13 cellular contexts compared by ENCODE assay signal in genomic region chr4:990746-991367, GRCh38. TPM values are rescaled to one million over a fixed set of nuclear protein-coding genes. Genes with fewer than 3 reads are reported as not detected.
A peak's percentile ranks its signal among the peaks of the same experiment; 100 is the strongest.
DNase-seq lines count a peak whose midpoint lies in the region; ATAC-seq and TF ChIP-seq lines count a peak whose summit lies in the region.
"Had no signal": no experiment of that assay in that cellular context is flagged by ENCODE, and none has a peak within 500 bp of the region (broad histone marks: within the 10 kb centered on the region; RNA-seq: fewer than 3 reads in every experiment).

No MANE protein-coding gene starts in this region.

- H3K36me3 Mint-ChIP-seq in natural killer cell = no peaks in the 10 kb centered on the region

- no peak overlapping the region for H2BK5ac ChIP-seq in mesenchymal stem cell (ENCODE audit: low read depth, low read length, poor library complexity, severe bottlenecking)

- peaks cover 23% of the 10 kb centered on the region for H3K79me1 ChIP-seq in mesenchymal stem cell (replicated peaks; ENCODE audit: low read length, poor library complexity, severe bottlenecking)

- H3K4me2 ChIP-seq in mesenchymal stem cell (ENCODE audit: low read length, poor library complexity, severe bottlenecking) = no peak overlapping the region
- H3K4me2 ChIP-seq: BLaER1 treated with 17β-estradiol and CSF1 and Interleukin-3, amounts not matched to agents 10 nM and 100 nM had no signal

- H2BK12ac ChIP-seq in mesenchymal stem cell (ENCODE audit: low read length in 2 of 2) = no peak overlapping the region

- ATAC-seq in Right ventricle myocardium inferior (no peak), GM21717 (IDR thresholded peaks at IDR 0.05; ENCODE audit: unreplicated experiment) (no peak), natural killer cell (no peak)

- peaks cover 2 to 5% of the 10 kb centered on the region in 2 experiments for H3K27me3 ChIP-seq in mesenchymal stem cell (ENCODE audit: control insufficient read depth in 1 of 2, insufficient read depth in 1 of 2, low read length in 2 of 2)

- peak; percentile 58 for DNase-seq in Right ventricle myocardium inferior (ENCODE audit: missing footprints)
- no peak for DNase-seq in cardiac septum (ENCODE audit: low spot score)
- no peak for DNase-seq in mesenchymal stem cell
- no peak for DNase-seq in natural killer cell
- DNase-seq: 8988T; Calu3; CD4-positive, alpha-beta T cell; DMS 273 treated with DMSO at 0.1 percent for 48 hours; HCEC 1CT had no signal

- no peak overlapping the region for H3K23ac ChIP-seq in mesenchymal stem cell (ENCODE audit: low read length in 2 of 2)

- no peak overlapping the region for H3K4ac ChIP-seq in mesenchymal stem cell (ENCODE audit: low read depth in 1 of 2, low read length in 2 of 2)

- no peaks in the 10 kb centered on the region for H3K27me3 Mint-ChIP-seq in natural killer cell (ENCODE audit: low read depth in 2 of 2)
- H3K27me3 Mint-ChIP-seq: CD4-positive, alpha-beta T cell had no signal

- intact Hi-C loops in Right ventricle myocardium inferior (cut with DNase I) (no loop called here), cardiac septum (cut with DNase I) (no loop called here), natural killer cell (cut with micrococcal nuclease) (no loop called here)

- H3K14ac ChIP-seq in mesenchymal stem cell (ENCODE audit: low read length in 2 of 2) = no peak overlapping the region

- no peak overlapping the region for H2AFZ ChIP-seq in mesenchymal stem cell (ENCODE audit: low read depth, low read length)

- H3K4me1 ChIP-seq in HEK293 (ENCODE audit: control insufficient read depth, insufficient read depth, low read length) = no peaks in the 10 kb centered on the region
- H3K4me1 ChIP-seq in mesenchymal stem cell (ENCODE audit: control insufficient read depth, insufficient read depth, low read depth, low read length) = peaks cover 35% of the 10 kb centered on the region

- H3K27ac ChIP-seq in HEK293 (ENCODE audit: extremely low read depth, low read depth, low read length) (no peak overlapping the region), mesenchymal stem cell (ENCODE audit: low read length, poor library complexity, severe bottlenecking) (no peak overlapping the region)
- H3K27ac ChIP-seq: BLaER1 treated with 17β-estradiol and CSF1 and Interleukin-3, amounts not matched to agents 10 nM and 100 nM had no signal

- no peak overlapping the region for H2BK120ac ChIP-seq in mesenchymal stem cell (ENCODE audit: low read depth, low read length)

- CTCF ChIA-PET in HEK293 (lab: Yijun Ruan, JAX) = no interaction called here

- 95% methylated on average over 26 of the region's 26 CpGs for WGBS in mesenchymal stem cell

- TF ChIP-seq CTCF in HEK293 (tag by site-specific recombination; IDR thresholded peaks at IDR 0.05) (no peak), natural killer cell (IDR thresholded peaks at IDR 0.05) (no peak)

- H2BK15ac ChIP-seq in mesenchymal stem cell (ENCODE audit: low read depth, poor library complexity, severe bottlenecking) = no peak overlapping the region

- no peak overlapping the region for H3K4me3 Mint-ChIP-seq in natural killer cell
- H3K4me3 Mint-ChIP-seq: CD4-positive, alpha-beta T cell had no signal

- POLR2A ChIA-PET in HEK293 (lab: Yijun Ruan, JAX) = no interaction called here

- no peak overlapping the region for H3K18ac ChIP-seq in mesenchymal stem cell (ENCODE audit: low read depth in 1 of 2, low read length in 2 of 2)

- H4K91ac ChIP-seq in mesenchymal stem cell (ENCODE audit: low read length) = peak overlapping the region; percentile 43

- H3K36me3 ChIP-seq in HEK293 (ENCODE audit: control insufficient read depth in 2 of 2, insufficient read depth in 1 of 2, low read length in 2 of 2) (peaks cover 0 to 4% of the 10 kb centered on the region in 2 experiments; a peak in 1 of 3 replicates), mesenchymal stem cell (ENCODE audit: control insufficient read depth in 1 of 2, insufficient read depth in 2 of 2, low read depth in 1 of 2, low read length in 2 of 2) (peaks cover 19 to 44% of the 10 kb centered on the region in 2 experiments)

- H3K4me3 ChIP-seq in HEK293 (ENCODE audit: low read depth, low read length) (no peak overlapping the region), mesenchymal stem cell (ENCODE audit: insufficient read depth in 1 of 2, low read depth in 1 of 2, low read length in 2 of 2) (no peak overlapping the region)
- H3K4me3 ChIP-seq: BLaER1 treated with 17β-estradiol and CSF1 and Interleukin-3, amounts not matched to agents 10 nM and 100 nM had no signal

- H3K9me3 Mint-ChIP-seq in natural killer cell = no peaks in the 10 kb centered on the region
- H3K9me3 Mint-ChIP-seq: CD4-positive, alpha-beta T cell had no signal

- H3K9me3 ChIP-seq in HEK293 (ENCODE audit: control insufficient read depth, insufficient read depth, low read depth, low read length) (no peaks in the 10 kb centered on the region), mesenchymal stem cell (ENCODE audit: control insufficient read depth, low read length) (no peaks in the 10 kb centered on the region)
- H3K9me3 ChIP-seq: BLaER1 treated with 17β-estradiol and CSF1 and Interleukin-3, amounts not matched to agents 10 nM and 100 nM had no signal

- H4K8ac ChIP-seq in mesenchymal stem cell (ENCODE audit: low read length) = no peak overlapping the region

- H3K9ac ChIP-seq in mesenchymal stem cell (ENCODE audit: low read length) = no peak overlapping the region
- H3K9ac ChIP-seq: BLaER1 treated with 17β-estradiol and CSF1 and Interleukin-3, amounts not matched to agents 10 nM and 100 nM had no signal

- peaks cover 8 to 13% of the 10 kb centered on the region in 2 donors for H3K4me1 Mint-ChIP-seq in natural killer cell

- H3K27ac Mint-ChIP-seq in natural killer cell = no peak overlapping the region
- H3K27ac Mint-ChIP-seq: CD4-positive, alpha-beta T cell had no signal

- H2AK5ac ChIP-seq in mesenchymal stem cell (ENCODE audit: low read length, severe bottlenecking) = no peak overlapping the region

TF ChIP-seq in HEK293, 187 proteins besides CTCF, POLR2A, EP300 and RAD21:
- TF ChIP-seq ZNF701 (tag by site-specific recombination; IDR thresholded peaks at IDR 0.05) = no peak
- TF ChIP-seq HIC1 (tag by site-specific recombination; IDR thresholded peaks at IDR 0.05) = peak; percentile 33; the same call in 1 of the 2 replicates
- TF ChIP-seq GLIS2 (tag by site-specific recombination; IDR thresholded peaks at IDR 0.05) = peak; percentile 47

RNA-seq across cellular contexts. Expression of gene SLC26A1, which starts 2.3 kb away (rescaled TPM):
- not detected for total RNA-seq in Right ventricle myocardium inferior
- total RNA-seq in cardiac septum = 0.22 TPM
- 0.15 TPM for polyA plus RNA-seq in mesenchymal stem cell (2013, experiment 1 of 2)
- polyA plus RNA-seq in mesenchymal stem cell (2013, experiment 2 of 2) = 0.26 TPM
- under 1 TPM; 0.19 to 0.80 (median 0.61) TPM for total RNA-seq in natural killer cell
- total RNA-seq: CD4-positive, alpha-beta T cell; H4 had no signal

RNA-seq across cellular contexts. Expression of gene IDUA, which starts 4.0 kb away (rescaled TPM):
- total RNA-seq in Right ventricle myocardium inferior = 8.6 TPM
- 12.9 TPM for total RNA-seq in cardiac septum
- polyA plus RNA-seq in mesenchymal stem cell (2013, experiment 1 of 2) = 14.5 TPM
- 13.8 TPM for polyA plus RNA-seq in mesenchymal stem cell (2013, experiment 2 of 2)
- total RNA-seq in natural killer cell = 10 to 100 TPM; 38.7 to 43.6 (median 43.0) TPM

RNA-seq across cellular contexts. Expression of gene DGKQ, which starts 17.5 kb away (rescaled TPM):
- total RNA-seq in Right ventricle myocardium inferior (3.8 TPM), cardiac septum (5.2 TPM), natural killer cell (10 to 100 TPM; 64.2 to 79.5 (median 65.2) TPM)
- 5.2 TPM for polyA plus RNA-seq in mesenchymal stem cell (2013, experiment 1 of 2)
- polyA plus RNA-seq in mesenchymal stem cell (2013, experiment 2 of 2) = 5.1 TPM

RNA-seq across cellular contexts. Expression of gene FGFRL1, which starts 20.6 kb away (rescaled TPM):
- 21.0 TPM for total RNA-seq in Right ventricle myocardium inferior
- 28.1 TPM for total RNA-seq in cardiac septum
- 23.4 TPM for polyA plus RNA-seq in mesenchymal stem cell (2013, experiment 1 of 2)
- polyA plus RNA-seq in mesenchymal stem cell (2013, experiment 2 of 2) = 23.1 TPM
- total RNA-seq in natural killer cell = 10 to 100 TPM; 28.0 to 39.8 (median 32.5) TPM

RNA-seq across cellular contexts. Expression of gene TMEM175, which starts 58.6 kb away (rescaled TPM):
- total RNA-seq in Right ventricle myocardium inferior (17.4 TPM), cardiac septum (22.7 TPM), natural killer cell (10 to 100 TPM; 72.8 to 79.8 (median 73.2) TPM)
- polyA plus RNA-seq in mesenchymal stem cell (2013, experiment 1 of 2) = 20.5 TPM
- 23.0 TPM for polyA plus RNA-seq in mesenchymal stem cell (2013, experiment 2 of 2)

Comparison
In these comparisons a context has a peak if more than half of its experiments do, and no peak if none do; other contexts are left out.
1. RNA of gene DGKQ, which starts 17.5 kb away (total RNA-seq): 64.2 to 79.5 TPM in natural killer cell; 5.2 TPM in cardiac septum (single experiment) and 3.8 TPM in Right ventricle myocardium inferior (single experiment); every median in the first group is over 10 times any median in the second.